Comparison of ENCODE assay signal across 23 cellular contexts in genomic region chr7:74665296-74665938, GRCh38. TPM values are rescaled to one million over a fixed set of nuclear protein-coding genes. Genes with fewer than 3 reads are reported as not detected.
DNase-seq lines count a peak whose midpoint lies in the region; ATAC-seq and TF ChIP-seq lines count a peak whose summit lies in the region.
"Had no signal": no experiment of that assay in that cellular context is flagged by ENCODE, and none has a peak within 500 bp of the region (broad histone marks: within the 10 kb centered on the region; RNA-seq: fewer than 3 reads in every experiment).

No MANE protein-coding gene starts in this region.

- H3K27me3 ChIP-seq in esophagus squamous epithelium = no peaks in the 10 kb centered on the region
- H3K27me3 ChIP-seq in spleen (replicated peaks in 1 of 7) = no peaks in the 10 kb centered on the region
- H3K27me3 ChIP-seq: uterus had no signal

- 80 to 83% methylated on average over 12 of the region's 12 CpGs for WGBS in esophagus squamous epithelium, 2 donors
- 81 to 88% (median 84%) methylated on average over 12 of the region's 12 CpGs for WGBS in spleen, 5 donors

- no peaks in the 10 kb centered on the region for H3K9me3 Mint-ChIP-seq in activated CD4-positive, alpha-beta T cell treated with anti-CD3 and anti-CD28 coated beads for 36 hours (ENCODE audit: low read depth)
- H3K9me3 Mint-ChIP-seq in IgD-negative memory B cell = no peaks in the 10 kb centered on the region
- H3K9me3 Mint-ChIP-seq: activated naive CD4-positive, alpha-beta T cell treated with anti-CD3 and anti-CD28 coated beads, Interleukin-2, amount 50 U/mL, for 24 hours; neural crest cell had no signal

- peak overlapping the region; percentile 37 for H3K27ac Mint-ChIP-seq in activated CD4-positive, alpha-beta T cell treated with anti-CD3 and anti-CD28 coated beads for 36 hours
- H3K27ac Mint-ChIP-seq in IgD-negative memory B cell = peak overlapping the region; percentile 46 to 79 (median 63)

- H3K4me3 Mint-ChIP-seq in activated CD4-positive, alpha-beta T cell treated with anti-CD3 and anti-CD28 coated beads for 36 hours = no peak overlapping the region
- H3K4me3 Mint-ChIP-seq in IgD-negative memory B cell = peak overlapping the region in 3 of 4 donors; percentile 35 to 65 (median 45)
- H3K4me3 Mint-ChIP-seq: neural crest cell had no signal

- H3K27ac ChIP-seq in esophagus squamous epithelium (peak overlapping the region in 3 of 4 donors; percentile 96 to 100 (median 99)), spleen (peak overlapping the region in 6 of 8 donors; percentile 46 to 100 (median 58))
- H3K27ac ChIP-seq: PC-9, uterus had no signal

- ATAC-seq in activated CD4-positive, alpha-beta T cell treated with anti-CD3 and anti-CD28 coated beads for 36 hours = no peak
- ATAC-seq in GM18909 (IDR thresholded peaks at IDR 0.05; ENCODE audit: poor library complexity, unreplicated experiment) = no peak
- no peak for ATAC-seq in HG02642 (IDR thresholded peaks at IDR 0.05; ENCODE audit: poor library complexity, unreplicated experiment)

- H3K9me3 ChIP-seq in esophagus squamous epithelium = no peaks in the 10 kb centered on the region
- no peaks in the 10 kb centered on the region for H3K9me3 ChIP-seq in spleen
- H3K9me3 ChIP-seq: uterus had no signal

- no peak for TF ChIP-seq CTCF in esophagus squamous epithelium (IDR thresholded peaks at IDR 0.05)
- no peak for TF ChIP-seq CTCF in spleen (IDR thresholded peaks at IDR 0.05 in 8 of 11, conservative IDR thresholded peaks at IDR 0.05 in 3 of 11)

- DNase-seq in activated CD4-positive, alpha-beta T cell treated with anti-CD3 and anti-CD28 coated beads for 36 hours = no peak
- no peak for DNase-seq in activated CD4-positive, alpha-beta T cell treated with anti-CD3 and anti-CD28 coated beads, Interleukin-2, amount 50 U/mL, for 48 hours
- DNase-seq in esophagus squamous epithelium (lab: John Stamatoyannopoulos, UW) (no peak), spleen (peak; percentile 18), NCI-H1048 (lab: John Stamatoyannopoulos, UW) (no peak)
- DNase-seq: 8988T; effector memory CD4-positive, alpha-beta T cell; mesendoderm; MV-4-11; NCI-H187; NCI-H226; NCI-H82; small intestine; stimulated activated CD4-positive, alpha-beta T cell treated with anti-CD3 and anti-CD28 coated beads, Interleukin-2, amount 100 ng/mL, for 48 hours; substantia nigra; uterus had no signal

- H3K4me1 ChIP-seq in esophagus squamous epithelium (peaks cover 23 to 82% (median 44%) of the 10 kb centered on the region in 3 donors), spleen (peaks cover 18 to 100% (median 88%) of the 10 kb centered on the region in 6 donors)

- intact Hi-C loops in activated CD4-positive, alpha-beta T cell treated with anti-CD3 and anti-CD28 coated beads for 36 hours (cut with DNase I, micrococcal nuclease) = no loop called here
- intact Hi-C loops in esophagus squamous epithelium (cut with DNase I) = no loop called here
- intact Hi-C loops in spleen (cut with DNase I; ENCODE audit: low total_unique reads) = no loop called here

- peaks cover 8 to 38% (median 14%) of the 10 kb centered on the region in 3 donors for H3K36me3 ChIP-seq in esophagus squamous epithelium
- peaks cover 0 to 39% (median 10%) of the 10 kb centered on the region in 6 donors for H3K36me3 ChIP-seq in spleen
- H3K36me3 ChIP-seq: uterus had no signal

- CTCF ChIA-PET in activated CD4-positive, alpha-beta T cell treated with anti-CD3 and anti-CD28 coated beads for 36 hours (lab: Charles Lee) = interaction anchor here (0.8 to 1.0 kb wide), 2 partner anchors 10 to 11 kb away, joined by 3 read pairs; no protein-coding TSS in a partner anchor

- H3K27me3 Mint-ChIP-seq in activated CD4-positive, alpha-beta T cell treated with anti-CD3 and anti-CD28 coated beads for 36 hours = no peaks in the 10 kb centered on the region
- H3K27me3 Mint-ChIP-seq in IgD-negative memory B cell = no peaks in the 10 kb centered on the region
- H3K27me3 Mint-ChIP-seq: activated naive CD4-positive, alpha-beta T cell treated with anti-CD3 and anti-CD28 coated beads, Interleukin-2, amount 50 U/mL, for 24 hours; progenitor cell of endocrine pancreas had no signal

- peaks cover 56% of the 10 kb centered on the region for H3K36me3 Mint-ChIP-seq in activated CD4-positive, alpha-beta T cell treated with anti-CD3 and anti-CD28 coated beads for 36 hours (ENCODE audit: low read depth)
- H3K36me3 Mint-ChIP-seq in IgD-negative memory B cell = peaks cover 2% of the 10 kb centered on the region

- H3K4me3 ChIP-seq in esophagus squamous epithelium = no peak overlapping the region
- no peak overlapping the region for H3K4me3 ChIP-seq in spleen
- H3K4me3 ChIP-seq: PC-9, uterus had no signal

- POLR2A ChIA-PET in activated CD4-positive, alpha-beta T cell treated with anti-CD3 and anti-CD28 coated beads for 36 hours (lab: Charles Lee) = interaction anchor here (0.6 kb wide), 1 partner anchor 8 kb away, joined by 4 read pairs; no protein-coding TSS in a partner anchor

- no peak for TF ChIP-seq POLR2A in esophagus squamous epithelium (IDR thresholded peaks at IDR 0.05)
- TF ChIP-seq POLR2A in spleen (IDR thresholded peaks at IDR 0.05) = no peak

- H3K4me1 Mint-ChIP-seq in activated CD4-positive, alpha-beta T cell treated with anti-CD3 and anti-CD28 coated beads for 36 hours = peaks cover 64% of the 10 kb centered on the region
- H3K4me1 Mint-ChIP-seq in IgD-negative memory B cell = peaks cover 46 to 54% (median 53%) of the 10 kb centered on the region in 3 donors

RNA-seq across cellular contexts. Expression of gene GTF2I, which starts 7.9 kb away (rescaled TPM):
- 100 to 1,000 TPM; 125 to 130 TPM for total RNA-seq in activated CD4-positive, alpha-beta T cell treated with anti-CD3 and anti-CD28 coated beads for 36 hours
- polyA plus RNA-seq in IgD-negative memory B cell (81.5 TPM), spleen (10 to 100 TPM; 13.5 to 30.8 (median 16.3) TPM)
- total RNA-seq in esophagus squamous epithelium (100 to 1,000 TPM; 104 to 146 (median 129) TPM), spleen (100 to 1,000 TPM; 162 to 257 (median 203) TPM)
